ENCODE assay signal across 35 cellular contexts in the genomic region with DNA sequence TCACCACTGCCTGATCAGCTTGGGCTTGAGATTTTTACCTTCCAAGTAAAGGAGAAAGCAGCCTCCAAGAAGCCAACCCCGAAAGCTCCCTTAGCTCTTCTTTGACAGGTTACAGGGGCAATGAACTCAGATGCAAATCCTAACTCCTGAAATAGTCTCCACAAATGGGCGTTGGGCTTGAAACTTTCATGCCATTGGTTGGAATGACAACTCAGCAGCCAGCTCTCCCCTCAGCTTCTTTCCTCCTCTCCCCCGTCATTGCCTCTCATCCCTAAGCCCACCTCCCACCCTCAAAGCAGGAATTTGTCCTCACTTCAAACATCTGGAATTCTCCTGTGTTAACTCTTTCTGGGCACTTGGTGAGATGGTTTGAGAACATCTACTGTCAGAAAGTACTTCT. TPM values are rescaled to one million over a fixed set of nuclear protein-coding genes. Genes with fewer than 3 reads are reported as not detected.
"Had no signal": no experiment of that assay in that cellular context is flagged by ENCODE, and none has a peak within 500 bp of the region (broad histone marks: within the 10 kb centered on the region; RNA-seq: fewer than 3 reads in every experiment).

TSS of gene TAT (minus strand) at position 122 of the 400 bp plus-strand sequence. CDS start 677 bp downstream, outside the sequence.

- H3K36me3 Mint-ChIP-seq: activated naive CD8-positive, alpha-beta T cell treated with anti-CD3 and anti-CD28 coated beads, Interleukin-2, amount 10 ng/mL, durations not matched to agents 7 days and 5 days had no signal

- H3K4me1 ChIP-seq: SJCRH30 had no signal

- ATAC-seq: activated CD4-positive, alpha-beta T cell treated with anti-CD3 and anti-CD28 coated beads for 36 hours; activated CD8-positive, alpha-beta T cell treated with anti-CD3 and anti-CD28 coated beads for 36 hours; activated T-cell treated with anti-CD3 and anti-CD28 coated beads, Interleukin-2, amount 50 U/mL, for 72 hours; Panc1 had no signal

- DNase-seq: activated CD4-positive, alpha-beta T cell treated with anti-CD3 and anti-CD28 coated beads for 36 hours; activated CD4-positive, alpha-beta T cell treated with anti-CD3 and anti-CD28 coated beads, Interleukin-2, amount 50 U/mL, for 1 hour; activated CD8-positive, alpha-beta memory T cell treated with anti-CD3 and anti-CD28 coated beads, Interleukin-2, amount 50 U/mL, for 4 hours; activated CD8-positive, alpha-beta T cell treated with anti-CD3 and anti-CD28 coated beads for 36 hours; activated gamma-delta T cell treated with Interleukin-2 at 50 U/mL for 16 hours; activated naive CD4-positive, alpha-beta T cell treated with anti-CD3 and anti-CD28 coated beads, Interleukin-2, amount 50 U/mL, for 16 hours; activated naive CD8-positive, alpha-beta T cell treated with anti-CD3 and anti-CD28 coated beads, Interleukin-2, amount 10 ng/mL, durations not matched to agents 7 days and 5 days; activated T-cell treated with anti-CD3 and anti-CD28 coated beads, Interleukin-2, amount 50 U/mL, for 72 hours; adrenal gland; aorta; central memory CD4-positive, alpha-beta T cell; MG63; MV-4-11; NCI-H1092 treated with DMSO at 0.1 percent for 48 hours; NCI-H1417 treated with DMSO at 0.1 percent for 48 hours; NCI-H1694; NCI-H2029; NCI-H2107; NCI-H2171 treated with DMSO at 0.1 percent for 48 hours; NCI-H226; NCI-H510A; NCI-H526 treated with DMSO at 0.1 percent for 48 hours; NCI-H82; OCI-M1; Right ventricle myocardium superior; SJCRH30; SK-N-SH; T-helper 1 cell had no signal

- H3K27ac Mint-ChIP-seq: activated CD4-positive, alpha-beta T cell treated with anti-CD3 and anti-CD28 coated beads for 36 hours; activated CD8-positive, alpha-beta T cell treated with anti-CD3 and anti-CD28 coated beads for 36 hours; activated naive CD8-positive, alpha-beta T cell treated with anti-CD3 and anti-CD28 coated beads, Interleukin-2, amount 10 ng/mL, durations not matched to agents 7 days and 5 days; activated T-cell treated with anti-CD3 and anti-CD28 coated beads, Interleukin-2, amount 50 U/mL, for 72 hours; activated T-helper 2 cell treated with anti-CD3 and anti-CD28 coated beads, Interferon-gamma antibody, Interleukin-2, Interleukin-4, amounts not matched to agents 10 μg/mL and 5 μg/mL and 100 μg/mL, durations not matched to agents 14 hours and 24 hours and 36 hours had no signal

- H3K36me3 ChIP-seq: adrenal gland, MG63, SJCRH30 had no signal

- H3K4me1 Mint-ChIP-seq: activated CD4-positive, alpha-beta T cell treated with anti-CD3 and anti-CD28 coated beads for 36 hours; activated naive CD8-positive, alpha-beta T cell treated with anti-CD3 and anti-CD28 coated beads, Interleukin-2, amount 10 ng/mL, durations not matched to agents 7 days and 5 days had no signal

- H3K9me3 ChIP-seq: adrenal gland, MG63, SJCRH30, SK-N-SH had no signal

- H3K9me3 Mint-ChIP-seq: activated CD8-positive, alpha-beta T cell treated with anti-CD3 and anti-CD28 coated beads for 36 hours; activated naive CD8-positive, alpha-beta T cell treated with anti-CD3 and anti-CD28 coated beads, Interleukin-2, amount 10 ng/mL, durations not matched to agents 7 days and 5 days; activated T-cell treated with anti-CD3 and anti-CD28 coated beads, Interleukin-2, amount 50 U/mL, for 72 hours; activated T-helper 2 cell treated with anti-CD3 and anti-CD28 coated beads, Interferon-gamma antibody, Interleukin-2, Interleukin-4, amounts not matched to agents 10 μg/mL and 5 μg/mL and 100 μg/mL, durations not matched to agents 14 hours and 24 hours and 36 hours had no signal

- H3K4me3 ChIP-seq: adrenal gland, MG63, SJCRH30 had no signal

- H3K27me3 ChIP-seq: adrenal gland, MG63, SJCRH30 had no signal

- H3K4me3 Mint-ChIP-seq: activated CD4-positive, alpha-beta T cell treated with anti-CD3 and anti-CD28 coated beads for 36 hours; activated CD8-positive, alpha-beta T cell treated with anti-CD3 and anti-CD28 coated beads for 36 hours; activated naive CD8-positive, alpha-beta T cell treated with anti-CD3 and anti-CD28 coated beads, Interleukin-2, amount 10 ng/mL, durations not matched to agents 7 days and 5 days; activated T-cell treated with anti-CD3 and anti-CD28 coated beads, Interleukin-2, amount 50 U/mL, for 72 hours had no signal

- H3K27ac ChIP-seq: adrenal gland, KMS-11, RWPE1, SJCRH30, VCaP had no signal

RNA-seq across cellular contexts. Expression of gene TAT, which starts in this region (rescaled TPM):
- total RNA-seq: activated CD4-positive, alpha-beta T cell treated with anti-CD3 and anti-CD28 coated beads for 36 hours; activated CD8-positive, alpha-beta T cell treated with anti-CD3 and anti-CD28 coated beads for 36 hours; activated naive CD8-positive, alpha-beta T cell treated with anti-CD3 and anti-CD28 coated beads, Interleukin-2, amount 10 ng/mL, durations not matched to agents 7 days and 5 days; activated T-cell treated with anti-CD3 and anti-CD28 coated beads, Interleukin-2, amount 50 U/mL, for 72 hours; activated T-helper 2 cell treated with anti-CD3 and anti-CD28 coated beads, Interferon-gamma antibody, Interleukin-2, Interleukin-4, amounts not matched to agents 10 μg/mL and 5 μg/mL and 100 μg/mL, durations not matched to agents 14 hours and 24 hours and 36 hours; aorta; bronchial epithelial cell; SJCRH30; T-helper 2 cell treated with Interferon-gamma antibody and Interleukin-4, amounts not matched to agents 100 ng/mL and 5 ng/mL, for 36 hours had no signal
